Comparison of ENCODE assay signal across 8 cellular contexts in the genomic region with DNA sequence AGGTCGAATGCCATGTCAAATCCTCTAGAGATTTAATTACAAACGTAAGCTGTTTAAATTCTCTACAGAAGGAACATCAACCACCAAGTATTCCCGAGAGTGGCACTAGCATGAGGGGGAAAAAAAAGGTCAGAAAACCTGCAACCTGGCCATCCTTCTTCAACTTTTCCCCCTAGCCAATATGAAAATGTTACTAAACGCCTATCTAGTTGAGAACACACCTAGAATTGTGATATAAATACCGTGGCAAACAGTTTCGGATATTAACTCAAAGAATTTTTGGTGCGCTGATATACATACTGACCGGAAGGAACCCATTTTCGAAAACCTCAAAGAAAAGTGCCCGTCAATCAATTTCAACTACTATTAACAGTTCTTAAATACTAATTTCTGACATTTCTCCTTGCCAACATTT. TPM values are rescaled to one million over a fixed set of nuclear protein-coding genes. Genes with fewer than 3 reads are reported as not detected.
DNase-seq lines count a peak whose midpoint lies in the region; ATAC-seq and TF ChIP-seq lines count a peak whose summit lies in the region.

No MANE protein-coding gene starts in this region.

- peaks cover 8% of the 10 kb centered on the region for H3K27me3 Mint-ChIP-seq in brain

- peaks cover 64% of the 10 kb centered on the region for H3K4me1 Mint-ChIP-seq in brain

- DNase-seq in AG04450 (ENCODE audit: low read depth, low spot score) (no peak), germinal center (ENCODE audit: low spot score) (no peak)
- no peak for DNase-seq in stimulated activated CD4-positive, alpha-beta T cell treated with anti-CD3 and anti-CD28 coated beads, Interleukin-1b, Interleukin-23, amount 100 ng/mL, for 48 hours

- peak overlapping the region; percentile 100 for H3K9ac ChIP-seq in HUES64 (ENCODE audit: low read depth, low read length)

- H3K4me3 Mint-ChIP-seq in brain: peak overlapping the region; percentile 98 to 100 (median 99)

- POLR2A ChIA-PET in AG04450 (lab: Yijun Ruan, JAX): interaction anchor here (0.9 kb wide), 1 partner anchor 10 kb away, joined by 6 read pairs; no protein-coding TSS in a partner anchor

- peaks cover 68% of the 10 kb centered on the region for H3K36me3 Mint-ChIP-seq in brain

- H3K9me3 ChIP-seq in AG04450 (ENCODE audit: control insufficient read depth, insufficient read depth, low read length) (no peaks in the 10 kb centered on the region), HUES64 (ENCODE audit: insufficient read depth, low read depth, low read length) (no peaks in the 10 kb centered on the region), mononuclear cell (ENCODE audit: low read depth, low read length) (no peaks in the 10 kb centered on the region)

- H3K36me3 ChIP-seq in HUES64 (ENCODE audit: insufficient read depth, low read length): peaks cover 61% of the 10 kb centered on the region

- H3K4me3 ChIP-seq in AG04450 (ENCODE audit: low read depth, low read length): peak overlapping the region; percentile 99
- H3K4me3 ChIP-seq in HUES64 (ENCODE audit: low read length): peak overlapping the region; percentile 98
- peak overlapping the region; percentile 100 for H3K4me3 ChIP-seq in mononuclear cell (ENCODE audit: low read length)

- 5% methylated on average over 10 of the region's 10 CpGs for WGBS in HUES64

- H3K9me3 Mint-ChIP-seq in brain: peaks cover 0 to 8% (median 5%) of the 10 kb centered on the region in 5 experiments

- TF ChIP-seq CTCF in AG04450 (IDR thresholded peaks at IDR 0.05; ENCODE audit: low read depth, low read length) (no peak), brain (conservative IDR thresholded peaks at IDR 0.05) (no peak)

- H3K27me3 ChIP-seq in AG04450 (ENCODE audit: control insufficient read depth, insufficient read depth, low read length): no peaks in the 10 kb centered on the region
- H3K27me3 ChIP-seq in HUES64 (ENCODE audit: insufficient read depth, low read length): no peaks in the 10 kb centered on the region
- no peaks in the 10 kb centered on the region for H3K27me3 ChIP-seq in mononuclear cell (ENCODE audit: insufficient read depth, low read length)

- H3K27ac Mint-ChIP-seq in brain: peak overlapping the region; percentile 69 to 100 (median 99)

- CTCF ChIA-PET in AG04450 (lab: Charles Lee): no interaction called here

- H3K4me1 ChIP-seq in HUES64 (ENCODE audit: insufficient read depth, low read length) (peaks cover 40% of the 10 kb centered on the region), mononuclear cell (ENCODE audit: insufficient read depth, low read length) (peaks cover 65% of the 10 kb centered on the region)

- ATAC-seq in GM21619 (IDR thresholded peaks at IDR 0.05; ENCODE audit: unreplicated experiment) (no peak), GM18511 (IDR thresholded peaks at IDR 0.05; ENCODE audit: unreplicated experiment) (no peak)

- no peak overlapping the region for H3K27ac ChIP-seq in AG04450 (ENCODE audit: low read depth, low read length)
- no peak overlapping the region for H3K27ac ChIP-seq in HUES64 (ENCODE audit: low read depth, low read length)

RNA-seq across cellular contexts. Expression of gene HNRNPC, which starts 1.8 kb away (rescaled TPM):
- 813 and 828 TPM in 2 replicates for polyA plus RNA-seq in AG04450 (2011; rRNA removed)
- polyA minus RNA-seq in AG04450 (2011; rRNA and poly(A)+ RNA removed): 452 and 470 TPM in 2 replicates
- polyA plus RNA-seq in HUES64 (2013, experiment 1 of 2): 908 TPM
- polyA plus RNA-seq in HUES64 (2013, experiment 2 of 2): 975 TPM
- 735 TPM for polyA plus RNA-seq in brain (ENCODE audit: insufficient read depth, low read depth, low replicate concordance)
- total RNA-seq in mononuclear cell: 1,082 TPM

RNA-seq across cellular contexts. Expression of gene RPGRIP1, which starts 12.4 kb away (rescaled TPM):
- not detected in 2 replicates for polyA plus RNA-seq in AG04450 (2011; rRNA removed)
- not detected in 2 replicates for polyA minus RNA-seq in AG04450 (2011; rRNA and poly(A)+ RNA removed)
- 0.20 TPM for polyA plus RNA-seq in HUES64 (2013, experiment 1 of 2)
- 0.19 TPM for polyA plus RNA-seq in HUES64 (2013, experiment 2 of 2)
- polyA plus RNA-seq in brain (ENCODE audit: insufficient read depth, low read depth, low replicate concordance): not detected
- 0.42 TPM for total RNA-seq in mononuclear cell
